Comparison of ENCODE assay signal across 9 cellular contexts in the genomic region with DNA sequence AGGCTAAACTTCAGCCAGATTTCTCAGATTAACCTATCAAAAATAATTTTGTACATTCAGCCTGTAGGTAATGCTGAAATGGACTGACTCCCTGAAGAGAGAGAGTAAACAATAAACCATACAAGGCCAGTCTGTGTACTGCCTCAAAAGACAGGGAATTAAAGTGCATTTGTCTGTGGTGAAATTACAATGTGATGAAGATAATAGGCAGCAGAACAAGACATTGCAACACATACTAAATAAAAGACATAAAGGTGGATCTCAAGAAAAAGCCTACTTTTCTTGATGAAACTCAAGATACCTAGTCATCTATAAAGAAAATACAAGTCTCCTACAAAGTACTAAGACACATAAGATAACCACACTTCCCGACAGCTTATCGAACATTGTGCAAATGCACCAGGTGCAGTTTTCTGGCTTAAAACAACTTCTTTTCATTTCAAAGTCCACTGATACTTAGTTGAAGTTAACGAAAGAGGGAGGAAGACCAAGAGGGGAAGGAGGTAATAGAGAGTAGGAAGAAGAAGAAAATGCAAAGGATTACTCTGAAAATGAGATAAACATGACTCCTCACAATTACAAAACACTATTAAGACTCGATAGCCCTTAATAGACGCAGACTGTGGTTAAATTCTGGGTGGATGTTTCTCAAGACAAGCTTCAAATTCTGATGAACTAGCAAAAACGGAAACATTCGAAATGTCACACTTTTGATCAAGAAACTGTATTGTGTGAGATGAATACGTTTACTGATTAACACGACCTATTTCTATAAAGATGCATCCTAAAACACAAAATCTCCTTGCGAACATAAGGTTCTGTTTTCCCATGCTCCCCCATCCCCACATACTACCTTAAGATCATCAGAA. TPM values are rescaled to one million over a fixed set of nuclear protein-coding genes. Genes with fewer than 3 reads are reported as not detected.
DNase-seq lines count a peak whose midpoint lies in the region; ATAC-seq and TF ChIP-seq lines count a peak whose summit lies in the region.
"Had no signal": no experiment of that assay in that cellular context is flagged by ENCODE, and none has a peak within 500 bp of the region (broad histone marks: within the 10 kb centered on the region; RNA-seq: fewer than 3 reads in every experiment).

No MANE protein-coding gene starts in this region.

- no peaks in the 10 kb centered on the region for H3K9me3 Mint-ChIP-seq in activated T-cell treated with anti-CD3 and anti-CD28 coated beads, Interleukin-2, amount 50 U/mL, for 24 hours
- no peaks in the 10 kb centered on the region for H3K9me3 Mint-ChIP-seq in activated CD4-positive, alpha-beta memory T cell treated with anti-CD3 and anti-CD28 coated beads for 36 hours

- POLR2A ChIA-PET in activated CD4-positive, alpha-beta memory T cell treated with anti-CD3 and anti-CD28 coated beads for 36 hours (lab: Charles Lee): interaction anchor here (0.7 kb wide), 1 partner anchor 349 kb away, joined by 3 read pairs; a partner anchor contains a TSS

- peak overlapping the region; percentile 98 for H3K27ac Mint-ChIP-seq in activated T-cell treated with anti-CD3 and anti-CD28 coated beads, Interleukin-2, amount 50 U/mL, for 24 hours
- peak overlapping the region; percentile 42 for H3K27ac Mint-ChIP-seq in activated CD4-positive, alpha-beta memory T cell treated with anti-CD3 and anti-CD28 coated beads for 36 hours

- peaks cover 65% of the 10 kb centered on the region for H3K36me3 Mint-ChIP-seq in activated T-cell treated with anti-CD3 and anti-CD28 coated beads, Interleukin-2, amount 50 U/mL, for 24 hours (ENCODE audit: low read depth)
- peaks cover 45% of the 10 kb centered on the region for H3K36me3 Mint-ChIP-seq in activated CD4-positive, alpha-beta memory T cell treated with anti-CD3 and anti-CD28 coated beads for 36 hours

- DNase-seq in activated T-cell treated with anti-CD3 and anti-CD28 coated beads, Interleukin-2, amount 50 U/mL, for 24 hours: no peak
- no peak for DNase-seq in activated T-cell treated with anti-CD3 and anti-CD28 coated beads, Interleukin-2, amount 50 U/mL, for 1 hour
- DNase-seq in activated CD4-positive, alpha-beta memory T cell treated with anti-CD3 and anti-CD28 coated beads for 36 hours: no peak
- DNase-seq in thoracic aorta (ENCODE audit: low spot score) (no peak), NCI-H1694 (lab: John Stamatoyannopoulos, UW) (no peak), D341Med (ENCODE audit: low spot score) (no peak)

- H3K4me3 Mint-ChIP-seq in activated T-cell treated with anti-CD3 and anti-CD28 coated beads, Interleukin-2, amount 50 U/mL, for 24 hours: peak overlapping the region; percentile 83
- peak overlapping the region; percentile 76 for H3K4me3 Mint-ChIP-seq in activated CD4-positive, alpha-beta memory T cell treated with anti-CD3 and anti-CD28 coated beads for 36 hours

- peaks cover 27% of the 10 kb centered on the region for H3K4me1 ChIP-seq in iPS-18a (ENCODE audit: control insufficient read depth, low read depth, low read length)
- peaks cover 35 to 63% of the 10 kb centered on the region in 2 donors for H3K4me1 ChIP-seq in thoracic aorta (ENCODE audit: control insufficient read depth in 1 of 2, low read depth in 2 of 2)

- H3K9me3 ChIP-seq in iPS-18a (ENCODE audit: control insufficient read depth, low read depth, low read length) (no peaks in the 10 kb centered on the region), thoracic aorta (no peaks in the 10 kb centered on the region)
- H3K9me3 ChIP-seq: neutrophil had no signal

- intact Hi-C loops in activated CD4-positive, alpha-beta memory T cell treated with anti-CD3 and anti-CD28 coated beads for 36 hours (cut with micrococcal nuclease): loop anchor here (5.0 to 10.0 kb wide), 2 partner anchors 230 to 283 kb away; no protein-coding TSS in a partner anchor

- peaks cover 61% of the 10 kb centered on the region for H3K4me1 Mint-ChIP-seq in activated T-cell treated with anti-CD3 and anti-CD28 coated beads, Interleukin-2, amount 50 U/mL, for 24 hours (ENCODE audit: low read depth)
- H3K4me1 Mint-ChIP-seq in activated CD4-positive, alpha-beta memory T cell treated with anti-CD3 and anti-CD28 coated beads for 36 hours (ENCODE audit: low read depth): peaks cover 60% of the 10 kb centered on the region

- peaks cover 16% of the 10 kb centered on the region for H3K27me3 ChIP-seq in iPS-18a (ENCODE audit: control insufficient read depth, insufficient read depth, low read length)
- H3K27me3 ChIP-seq in thoracic aorta (replicated peaks; ENCODE audit: insufficient read depth): no peaks in the 10 kb centered on the region
- H3K27me3 ChIP-seq: neutrophil had no signal

- ATAC-seq in thoracic aorta (ENCODE audit: insufficient number of reproducible peaks, low FRiP score, low read depth) (no peak), HG02588 (IDR thresholded peaks at IDR 0.05; ENCODE audit: unreplicated experiment) (no peak)

- CTCF ChIA-PET in activated CD4-positive, alpha-beta memory T cell treated with anti-CD3 and anti-CD28 coated beads for 36 hours (lab: Charles Lee): interaction anchor here (0.7 to 1.1 kb wide), 2 partner anchors 25 to 26 kb away, joined by 3 to 4 read pairs; no protein-coding TSS in a partner anchor

- no peaks in the 10 kb centered on the region for H3K27me3 Mint-ChIP-seq in activated T-cell treated with anti-CD3 and anti-CD28 coated beads, Interleukin-2, amount 50 U/mL, for 24 hours
- H3K27me3 Mint-ChIP-seq in activated CD4-positive, alpha-beta memory T cell treated with anti-CD3 and anti-CD28 coated beads for 36 hours: no peaks in the 10 kb centered on the region

- TF ChIP-seq CTCF in thoracic aorta (IDR thresholded peaks at IDR 0.05): no peak

- H3K27ac ChIP-seq in iPS-18a (ENCODE audit: low read length) (no peak overlapping the region), thoracic aorta (no peak overlapping the region)
- H3K27ac ChIP-seq: neutrophil had no signal

- H3K9ac ChIP-seq in iPS-18a (ENCODE audit: low read length): peak overlapping the region; percentile 97

- H3K36me3 ChIP-seq in iPS-18a (ENCODE audit: control insufficient read depth, low read depth, low read length) (peaks cover 20% of the 10 kb centered on the region), thoracic aorta (peaks cover 4% of the 10 kb centered on the region)

- peak overlapping the region; percentile 97 for H3K4me3 ChIP-seq in iPS-18a (ENCODE audit: low read length)
- peak overlapping the region; percentile 93 for H3K4me3 ChIP-seq in thoracic aorta

RNA-seq across cellular contexts. Expression of a gene that starts 2.0 kb away (rescaled TPM):
- total RNA-seq in activated CD4-positive, alpha-beta memory T cell treated with anti-CD3 and anti-CD28 coated beads for 36 hours: 100 to 1,000 TPM; 180 to 183 TPM
- 10 to 100 TPM; 56.3 to 97.3 TPM for total RNA-seq in thoracic aorta

RNA-seq across cellular contexts. Expression of a gene that starts 27.6 kb away (rescaled TPM):
- 1 to 10 TPM; 4.6 to 4.8 TPM for total RNA-seq in activated CD4-positive, alpha-beta memory T cell treated with anti-CD3 and anti-CD28 coated beads for 36 hours
- 10 to 100 TPM in 1 of 2 donors, 1 to 10 TPM in 1; 9.3 to 17.6 TPM for total RNA-seq in thoracic aorta
